In the genomic region with DNA sequence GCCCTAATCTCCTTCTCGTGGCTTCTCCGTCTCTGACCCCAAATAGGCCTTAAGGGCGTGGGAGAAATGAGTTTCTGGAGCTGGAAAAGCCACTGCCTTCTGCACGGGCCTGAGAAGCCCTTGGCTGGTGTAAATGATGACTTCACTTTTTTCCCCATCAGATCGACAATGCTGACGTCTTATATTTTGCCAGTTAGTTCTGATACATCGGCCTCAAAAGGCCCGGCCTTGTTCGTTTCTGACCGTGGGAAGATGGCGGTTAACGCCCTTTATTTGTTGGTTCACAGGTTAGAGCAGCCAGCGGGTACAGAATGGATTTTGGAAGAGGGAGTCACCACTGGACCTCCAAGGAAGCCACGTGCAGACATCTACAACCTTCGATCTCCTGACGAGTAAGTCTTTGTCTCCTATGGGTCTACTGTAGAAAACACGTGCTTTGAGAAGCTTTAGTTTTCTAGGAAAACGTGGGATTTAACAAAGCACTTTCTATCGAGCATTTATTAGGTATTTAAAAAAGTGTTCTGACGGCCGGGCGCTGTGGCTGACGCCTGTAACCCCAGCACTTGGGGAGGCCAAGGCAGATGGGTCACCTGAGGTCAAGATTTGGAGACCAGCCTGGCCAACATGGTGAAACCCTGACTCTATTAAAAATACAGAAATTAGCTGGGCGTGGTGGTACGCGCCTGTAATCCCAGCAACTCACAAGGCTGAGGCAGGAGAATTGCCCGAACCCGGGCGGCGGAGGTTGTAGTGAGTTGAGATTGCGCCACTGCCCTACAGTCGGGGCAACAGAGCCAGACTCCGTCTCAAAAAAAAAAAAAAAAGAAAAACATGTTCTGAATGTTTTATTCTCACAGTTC, we compare ENCODE assay signal across 8 cellular contexts. TPM values are rescaled to one million over a fixed set of nuclear protein-coding genes. Genes with fewer than 3 reads are reported as not detected.
DNase-seq lines count a peak whose midpoint lies in the region; ATAC-seq, FAIRE-seq and TF ChIP-seq lines count a peak whose summit lies in the region.

No MANE protein-coding gene starts in this region.

- H3K9me2 ChIP-seq in OCI-LY1 (ENCODE audit: low read depth, low read length) = no peaks in the 10 kb centered on the region

- H3K9me3 Mint-ChIP-seq in astrocyte (ENCODE audit: unreplicated experiment) = peaks cover 1% of the 10 kb centered on the region

- H3K4me2 ChIP-seq in OCI-LY1 (ENCODE audit: low read length) (peak overlapping the region; percentile 91), astrocyte (ENCODE audit: low read length) (peak overlapping the region; percentile 91)

- no peak overlapping the region for H2AFZ ChIP-seq in OCI-LY1 (ENCODE audit: low read length)
- no peak overlapping the region for H2AFZ ChIP-seq in astrocyte (ENCODE audit: low read depth, low read length)

- H3K9ac ChIP-seq in OCI-LY1 (ENCODE audit: low read length) (peak overlapping the region; percentile 100), astrocyte (ENCODE audit: low read length) (peak overlapping the region; percentile 98)

- no peak for ATAC-seq in GM18520 (IDR thresholded peaks at IDR 0.05; ENCODE audit: unreplicated experiment)
- ATAC-seq in GM18907 (IDR thresholded peaks at IDR 0.05; ENCODE audit: unreplicated experiment) = no peak

- TF ChIP-seq CTCF in OCI-LY1 (IDR thresholded peaks at IDR 0.05; ENCODE audit: low read length) (no peak), astrocyte (IDR thresholded peaks at IDR 0.05; ENCODE audit: insufficient read depth, low read depth, low read length) (no peak), kidney epithelial cell (IDR thresholded peaks at IDR 0.05; ENCODE audit: insufficient read depth, low read length, poor library complexity, severe bottlenecking) (no peak)

- H3K27me3 ChIP-seq in OCI-LY1 (ENCODE audit: insufficient read depth, low read length) (no peaks in the 10 kb centered on the region), astrocyte (ENCODE audit: insufficient read depth, low read length) (no peaks in the 10 kb centered on the region), kidney epithelial cell (ENCODE audit: control insufficient read depth, insufficient read depth, low read length) (no peaks in the 10 kb centered on the region)

- H3K36me3 ChIP-seq in OCI-LY1 (ENCODE audit: insufficient read depth, low read length) (peaks cover 67% of the 10 kb centered on the region), astrocyte (ENCODE audit: insufficient read depth, low read length) (peaks cover 47% of the 10 kb centered on the region), kidney epithelial cell (ENCODE audit: control insufficient read depth, insufficient read depth, low read length) (peaks cover 24% of the 10 kb centered on the region)

- no peaks in the 10 kb centered on the region for H3K27me3 Mint-ChIP-seq in astrocyte (ENCODE audit: low read depth, unreplicated experiment)

- peaks cover 51% of the 10 kb centered on the region for H3K79me2 ChIP-seq in OCI-LY1 (ENCODE audit: insufficient read depth, low read length)
- H3K79me2 ChIP-seq in astrocyte (ENCODE audit: insufficient read depth, low read length) = peaks cover 87% of the 10 kb centered on the region

- peak; percentile 18 for FAIRE-seq in GM19239 (lab: Jason Lieb, UNC)
- FAIRE-seq in astrocyte (lab: Jason Lieb, UNC) = no peak

- H3K27ac Mint-ChIP-seq in astrocyte (ENCODE audit: unreplicated experiment) = peak overlapping the region; percentile 83

- peaks cover 62% of the 10 kb centered on the region for H3K4me1 ChIP-seq in OCI-LY1 (ENCODE audit: insufficient read depth, low read length, severe bottlenecking)
- H3K4me1 ChIP-seq in astrocyte (ENCODE audit: insufficient read depth, low read length) = peaks cover 44% of the 10 kb centered on the region

- peaks cover 19% of the 10 kb centered on the region for H3K4me1 Mint-ChIP-seq in astrocyte (ENCODE audit: low read depth, unreplicated experiment)

- peaks cover 66% of the 10 kb centered on the region for H3K36me3 Mint-ChIP-seq in astrocyte (ENCODE audit: low read depth, unreplicated experiment)

- H3K4me3 ChIP-seq in OCI-LY1 (ENCODE audit: low read depth, low read length, poor library complexity, severe bottlenecking) (peak overlapping the region; percentile 100), astrocyte (ENCODE audit: insufficient read depth, low read depth, low read length) (peak overlapping the region; percentile 96), kidney epithelial cell (ENCODE audit: low read depth, low read length) (peak overlapping the region; percentile 79)

- H4K20me1 ChIP-seq in OCI-LY1 (ENCODE audit: insufficient read depth, low read length) (no peaks in the 10 kb centered on the region), astrocyte (ENCODE audit: insufficient read depth, low read length) (peaks cover 78% of the 10 kb centered on the region)

- no peak for DNase-seq in GM19239 (ENCODE audit: insufficient read length, low spot score)
- no peak for DNase-seq in astrocyte (ENCODE audit: low read depth)
- no peak for DNase-seq in kidney epithelial cell (ENCODE audit: low read depth)
- peak; percentile 7 to 24 for DNase-seq in stimulated activated CD8-positive, alpha-beta memory T cell treated with anti-CD3 and anti-CD28 coated beads, Interleukin-7, amount 100 ng/mL, for 4 hours (ENCODE audit: low read depth in 2 of 2)
- no peak for DNase-seq in NCI-H524 treated with DMSO at 0.1 percent for 48 hours (lab: John Stamatoyannopoulos, UW)

- H3K9me3 ChIP-seq in OCI-LY1 (ENCODE audit: low read length) (peaks cover 11% of the 10 kb centered on the region), astrocyte (ENCODE audit: insufficient read depth, low read depth, low read length) (peaks cover 9% of the 10 kb centered on the region)

- H3K4me3 Mint-ChIP-seq in astrocyte (ENCODE audit: unreplicated experiment) = peak overlapping the region; percentile 99

- H3K27ac ChIP-seq in OCI-LY1 (ENCODE audit: low read depth, low read length, poor library complexity, severe bottlenecking) (peak overlapping the region; percentile 91), astrocyte (ENCODE audit: low read depth, low read length) (peak overlapping the region; percentile 84)

- peaks cover 4% of the 10 kb centered on the region for H3F3A ChIP-seq in OCI-LY1 (ENCODE audit: insufficient read depth, low read length)

RNA-seq across cellular contexts. Expression of a gene that starts 1.2 kb away (rescaled TPM):
- total RNA-seq in astrocyte (77.0 and 77.4 TPM in 2 replicates), kidney epithelial cell (32.7 and 35.4 TPM in 2 replicates)

RNA-seq across cellular contexts. Expression of a gene that starts 59.8 kb away (rescaled TPM):
- total RNA-seq in astrocyte = 34.6 and 38.3 TPM in 2 replicates
- 49.6 and 52.2 TPM in 2 replicates for total RNA-seq in kidney epithelial cell

Comparison
In these comparisons a context has a peak if more than half of its experiments do, and no peak if none do; other contexts are left out.
1. DNase-seq: peak in stimulated activated CD8-positive, alpha-beta memory T cell treated with anti-CD3 and anti-CD28 coated beads, Interleukin-7, amount 100 ng/mL, for 4 hours (2 of 2); none in GM19239 (single experiment), astrocyte (single experiment), kidney epithelial cell (single experiment) and NCI-H524 treated with DMSO at 0.1 percent for 48 hours (single experiment).
2. Peak in every context shown above with its lines, with median percentiles within 50 percentile points of each other: H3K4me3 ChIP-seq.